10 cellular contexts compared by ENCODE assay signal in the genomic region with DNA sequence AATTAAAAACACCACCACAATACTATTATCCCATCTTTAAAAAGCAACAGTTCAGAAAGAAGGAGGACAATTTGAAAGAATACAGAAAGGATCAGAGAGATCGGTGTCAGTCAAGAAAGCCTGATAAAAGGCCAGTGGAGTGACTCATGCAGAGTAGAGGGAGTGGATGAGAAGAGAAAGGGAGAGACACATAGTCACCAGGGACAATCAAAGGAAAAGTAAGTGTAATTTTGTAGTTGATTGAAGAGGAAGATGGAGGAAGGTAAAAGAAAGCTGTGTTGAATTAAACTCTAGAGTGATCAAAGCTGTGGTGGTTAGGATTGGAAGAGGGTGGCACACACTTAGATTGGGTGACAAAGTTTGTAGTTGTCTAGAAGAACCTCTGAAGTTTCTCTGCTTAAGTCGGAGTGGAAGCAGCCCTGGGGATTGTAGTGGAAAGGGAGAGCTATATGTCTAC. TPM values are rescaled to one million over a fixed set of nuclear protein-coding genes. Genes with fewer than 3 reads are reported as not detected.
DNase-seq lines count a peak whose midpoint lies in the region; ATAC-seq and TF ChIP-seq lines count a peak whose summit lies in the region.
"Had no signal": no experiment of that assay in that cellular context is flagged by ENCODE, and none has a peak within 500 bp of the region (broad histone marks: within the 10 kb centered on the region; RNA-seq: fewer than 3 reads in every experiment).

No MANE protein-coding gene starts in this region.

- H3K9me3 ChIP-seq in fibroblast of lung (ENCODE audit: control insufficient read depth, insufficient read depth, low read depth, low read length) (no peaks in the 10 kb centered on the region), spleen (no peaks in the 10 kb centered on the region)

- peak overlapping the region; percentile 81 for H3K4me2 ChIP-seq in fibroblast of lung (ENCODE audit: extremely low read depth, insufficient read depth, low read length)

- H3K4me3 ChIP-seq in fibroblast of lung (replicated peaks in 1 of 4; ENCODE audit: control extremely low read depth in 1 of 4, insufficient read depth in 1 of 4, low read depth in 3 of 4, low read length in 4 of 4) = peak overlapping the region in 2 of 4 experiments; percentile 4 to 24
- no peak overlapping the region for H3K4me3 ChIP-seq in spleen

- H3K36me3 Mint-ChIP-seq in activated T-cell treated with anti-CD3 and anti-CD28 coated beads, Interleukin-2, amount 50 U/mL, for 4 hours (ENCODE audit: insufficient read depth) = peaks cover 4% of the 10 kb centered on the region
- H3K36me3 Mint-ChIP-seq in T-cell = peaks cover 13% of the 10 kb centered on the region

- H3K27ac ChIP-seq in fibroblast of lung (ENCODE audit: insufficient read depth, low read length) (peak overlapping the region; percentile 68), spleen (peak overlapping the region in 5 of 8 donors; percentile 8 to 33 (median 32))

- H3K79me2 ChIP-seq in fibroblast of lung (ENCODE audit: control insufficient read depth, insufficient read depth, low read length) = peaks cover 60% of the 10 kb centered on the region

- H3K4me1 Mint-ChIP-seq in activated T-cell treated with anti-CD3 and anti-CD28 coated beads, Interleukin-2, amount 50 U/mL, for 4 hours (ENCODE audit: low read depth) = peaks cover 54% of the 10 kb centered on the region
- H3K4me1 Mint-ChIP-seq in T-cell = peaks cover 63 to 65% (median 63%) of the 10 kb centered on the region in 3 donors

- no peak for TF ChIP-seq POLR2A in spleen (IDR thresholded peaks at IDR 0.05)

- peaks cover 22% of the 10 kb centered on the region for H3K4me1 ChIP-seq in fibroblast of lung (ENCODE audit: control insufficient read depth, extremely low read depth, insufficient read depth, low read length)
- peaks cover 8 to 92% (median 52%) of the 10 kb centered on the region in 6 donors for H3K4me1 ChIP-seq in spleen

- H3K9ac ChIP-seq in fibroblast of lung (ENCODE audit: insufficient read depth, low read length) = no peak overlapping the region

- CTCF ChIA-PET in T-cell (lab: Charles Lee) = interaction anchor here in 1 of 2 donors (0.6 to 1.0 kb wide), 2 partner anchors 14 to 174 kb away, joined by 4 read pairs; partner anchors contain the start of gene SPECC1L

- H4K20me1 ChIP-seq in fibroblast of lung (ENCODE audit: control insufficient read depth, extremely low read depth, insufficient read depth, low read length) = no peaks in the 10 kb centered on the region

- POLR2A ChIA-PET in T-cell (lab: Charles Lee) = interaction anchor here in 1 of 2 donors (0.6 kb wide), 1 partner anchor 132 kb away, joined by 3 read pairs; no protein-coding TSS in a partner anchor

- H3K36me3 ChIP-seq in fibroblast of lung (ENCODE audit: control insufficient read depth, insufficient read depth, low read length) (no peaks in the 10 kb centered on the region), spleen (no peaks in the 10 kb centered on the region)

- no peak for DNase-seq in activated T-cell treated with anti-CD3 and anti-CD28 coated beads, Interleukin-2, amount 50 U/mL, for 4 hours
- no peak for DNase-seq in activated T-cell treated with anti-CD3 and anti-CD28 coated beads, Interleukin-2, amount 50 U/mL, for 1 hour
- no peak for DNase-seq in T-cell
- DNase-seq in fibroblast of lung (ENCODE audit: low read depth in 2 of 2) = peak; percentile 20 to 36
- DNase-seq in spleen = no peak
- DNase-seq: RPMI8226 had no signal

- no peaks in the 10 kb centered on the region for H3K27me3 Mint-ChIP-seq in activated T-cell treated with anti-CD3 and anti-CD28 coated beads, Interleukin-2, amount 50 U/mL, for 4 hours (ENCODE audit: low read depth)
- no peaks in the 10 kb centered on the region for H3K27me3 Mint-ChIP-seq in T-cell

- intact Hi-C loops in spleen (cut with DNase I; ENCODE audit: low total_unique reads) = no loop called here

- no peak overlapping the region for H2AFZ ChIP-seq in fibroblast of lung (ENCODE audit: low read length)

- H3K4me3 Mint-ChIP-seq in activated T-cell treated with anti-CD3 and anti-CD28 coated beads, Interleukin-2, amount 50 U/mL, for 4 hours = peak overlapping the region; percentile 17
- peak overlapping the region in 2 of 3 donors; percentile 0 to 37 for H3K4me3 Mint-ChIP-seq in T-cell
- H3K4me3 Mint-ChIP-seq: neural crest cell had no signal

- H3K9me3 Mint-ChIP-seq in activated T-cell treated with anti-CD3 and anti-CD28 coated beads, Interleukin-2, amount 50 U/mL, for 4 hours = no peaks in the 10 kb centered on the region
- no peaks in the 10 kb centered on the region for H3K9me3 Mint-ChIP-seq in T-cell
- H3K9me3 Mint-ChIP-seq: neural crest cell had no signal

- peak; percentile 71 to 72 for ATAC-seq in activated T-cell treated with anti-CD3 and anti-CD28 coated beads, Interleukin-2, amount 50 U/mL, for 4 hours
- ATAC-seq in T-cell (replicated peaks in 1 of 4) = peak; percentile 65 to 84 (median 76)
- no peak for ATAC-seq in GM21423 (IDR thresholded peaks at IDR 0.05; ENCODE audit: unreplicated experiment)
- ATAC-seq in GM19351 (IDR thresholded peaks at IDR 0.05; ENCODE audit: unreplicated experiment) = no peak
- no peak for ATAC-seq in GM19467 (IDR thresholded peaks at IDR 0.05; ENCODE audit: unreplicated experiment)

- peak overlapping the region; percentile 57 to 77 for H3K27ac Mint-ChIP-seq in T-cell

- TF ChIP-seq CTCF in fibroblast of lung (conservative IDR thresholded peaks at IDR 0.05 in 1 of 2, IDR thresholded peaks at IDR 0.05 in 1 of 2; ENCODE audit: low read depth in 1 of 2, low read length in 2 of 2) (no peak), spleen (IDR thresholded peaks at IDR 0.05 in 8 of 11, conservative IDR thresholded peaks at IDR 0.05 in 3 of 11) (no peak)

- H3K27me3 ChIP-seq in fibroblast of lung (ENCODE audit: control insufficient read depth, insufficient read depth, low read length) (no peaks in the 10 kb centered on the region), spleen (replicated peaks in 1 of 7) (no peaks in the 10 kb centered on the region)

- WGBS in spleen, 5 donors = 65 to 79% (median 68%) methylated on average over 2 of the region's 2 CpGs

RNA-seq across cellular contexts. Expression of gene SPECC1L, which starts 14.1 kb away (rescaled TPM):
- 10 to 100 TPM; 31.4 to 33.6 (median 33.1) TPM for total RNA-seq in activated T-cell treated with anti-CD3 and anti-CD28 coated beads, Interleukin-2, amount 50 U/mL, for 4 hours
- total RNA-seq in T-cell = 10 to 100 TPM; 45.3 to 64.0 (median 54.5) TPM
- 43.4 and 46.2 TPM in 2 replicates for total RNA-seq in fibroblast of lung
- polyA plus RNA-seq in fibroblast of lung = 28.4 and 40.3 TPM in 2 replicates
- 22.6 and 33.8 TPM in 2 replicates for polyA plus RNA-seq in fibroblast of lung (2012)
- polyA minus RNA-seq in fibroblast of lung (ENCODE audit: low replicate concordance) = 31.4 and 33.3 TPM in 2 replicates
- total RNA-seq in spleen = 10 to 100 TPM; 37.6 to 65.4 (median 53.9) TPM
- 10 to 100 TPM in 1 of 3 donors, 1 to 10 TPM in 2; 5.0 to 14.1 (median 6.0) TPM for polyA plus RNA-seq in spleen

RNA-seq across cellular contexts. Expression of gene GGT5, which starts 39.9 kb away (rescaled TPM):
- under 1 TPM in 2 of 3 donors, not detected in 1; 0.11 to 0.19 TPM for total RNA-seq in activated T-cell treated with anti-CD3 and anti-CD28 coated beads, Interleukin-2, amount 50 U/mL, for 4 hours
- total RNA-seq in T-cell (under 1 TPM in 1 of 5 donors, not detected in 4; 0.63 TPM), fibroblast of lung (under 0.01 and 0.51 TPM in 2 replicates), spleen (10 to 100 TPM in 6 of 7 donors, 1 to 10 TPM in 1; 9.5 to 47.2 (median 28.9) TPM)
- polyA plus RNA-seq in fibroblast of lung (2.0 and 9.1 TPM in 2 replicates), spleen (10 to 100 TPM; 24.5 to 36.4 (median 32.6) TPM)
- 0.99 and 7.3 TPM in 2 replicates for polyA plus RNA-seq in fibroblast of lung (2012)
- 7.0 and 92.0 TPM in 2 replicates for polyA minus RNA-seq in fibroblast of lung (ENCODE audit: low replicate concordance)

Comparison
In these comparisons a context has a peak if more than half of its experiments do, and no peak if none do; other contexts are left out.
1. ATAC-seq: peak in activated T-cell treated with anti-CD3 and anti-CD28 coated beads, Interleukin-2, amount 50 U/mL, for 4 hours (2 of 2) and T-cell (4 of 4); none in GM21423 (single experiment), GM19351 (single experiment) and GM19467 (single experiment).
2. DNase-seq: peak in fibroblast of lung (2 of 2); none in activated T-cell treated with anti-CD3 and anti-CD28 coated beads, Interleukin-2, amount 50 U/mL, for 4 hours (single experiment), activated T-cell treated with anti-CD3 and anti-CD28 coated beads, Interleukin-2, amount 50 U/mL, for 1 hour (single experiment), T-cell (0 of 34) and spleen (single experiment).